9 cellular contexts compared by ENCODE assay signal in the genomic region with DNA sequence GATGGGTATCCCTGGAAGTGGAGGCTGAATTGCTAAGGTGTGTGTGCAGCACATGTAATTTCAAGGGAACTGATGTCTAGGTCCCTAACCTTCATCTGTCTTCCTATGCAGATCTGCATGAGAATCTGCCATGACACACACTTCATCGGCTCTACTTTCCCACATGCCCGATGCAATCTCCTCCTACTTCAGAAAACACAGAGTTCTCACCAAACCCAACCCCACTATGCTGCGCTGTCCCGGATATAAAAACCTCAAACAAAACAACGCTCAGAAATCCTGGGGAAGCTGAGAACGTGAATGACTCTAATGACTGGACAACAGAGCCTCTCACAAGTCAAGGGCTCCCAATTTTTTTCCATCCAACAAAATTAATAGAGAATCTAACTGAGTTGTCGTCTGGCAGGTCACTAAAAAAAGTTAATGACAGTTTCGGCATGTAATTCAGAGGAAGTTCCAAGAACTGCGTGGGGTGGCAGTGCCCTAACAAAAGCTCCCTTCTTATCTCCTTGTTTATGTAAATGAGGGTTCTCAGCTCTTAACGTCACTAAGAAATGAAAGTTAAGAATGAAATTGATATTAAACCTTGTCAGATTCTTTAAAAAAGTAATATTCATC. TPM values are rescaled to one million over a fixed set of nuclear protein-coding genes. Genes with fewer than 3 reads are reported as not detected.
A peak's percentile ranks its signal among the peaks of the same experiment; 100 is the strongest.
DNase-seq lines count a peak whose midpoint lies in the region; ATAC-seq and TF ChIP-seq lines count a peak whose summit lies in the region.
"Had no signal": no experiment of that assay in that cellular context is flagged by ENCODE, and none has a peak within 500 bp of the region (broad histone marks: within the 10 kb centered on the region; RNA-seq: fewer than 3 reads in every experiment).

No MANE protein-coding gene starts in this region.

- no peak overlapping the region for H2BK5ac ChIP-seq in mesenchymal stem cell (ENCODE audit: low read depth, low read length, poor library complexity, severe bottlenecking)

- peak overlapping the region; percentile 24 for H3K27ac Mint-ChIP-seq in CD4-positive, alpha-beta T cell
- H3K27ac Mint-ChIP-seq in activated CD4-positive, alpha-beta memory T cell treated with anti-CD3 and anti-CD28 coated beads, Interleukin-2, amount 10 ng/mL, durations not matched to agents 7 days and 5 days: peak overlapping the region; percentile 32

- H2BK120ac ChIP-seq in mesenchymal stem cell (ENCODE audit: low read depth, low read length): no peak overlapping the region

- peak; percentile 86 for ATAC-seq in CD4-positive, alpha-beta T cell (ENCODE audit: poor library complexity)

- no peak overlapping the region for H3K23ac ChIP-seq in mesenchymal stem cell (ENCODE audit: low read length in 2 of 2)

- no peak overlapping the region for H2BK12ac ChIP-seq in mesenchymal stem cell (ENCODE audit: low read length in 2 of 2)

- H3K9me3 ChIP-seq in CD4-positive, alpha-beta T cell (ENCODE audit: control insufficient read depth, low read length): no peaks in the 10 kb centered on the region
- H3K9me3 ChIP-seq in HAP-1: no peaks in the 10 kb centered on the region
- no peaks in the 10 kb centered on the region for H3K9me3 ChIP-seq in mesenchymal stem cell (ENCODE audit: control insufficient read depth, low read length)
- H3K9me3 ChIP-seq in sigmoid colon: no peaks in the 10 kb centered on the region

- H3K36me3 ChIP-seq in HAP-1 (replicated peaks) (no peaks in the 10 kb centered on the region), mesenchymal stem cell (ENCODE audit: control insufficient read depth in 1 of 2, insufficient read depth in 2 of 2, low read depth in 1 of 2, low read length in 2 of 2) (peaks cover 0 to 5% of the 10 kb centered on the region in 2 experiments), sigmoid colon (no peaks in the 10 kb centered on the region)

- H3K4me1 Mint-ChIP-seq in CD4-positive, alpha-beta T cell (ENCODE audit: low read depth): peaks cover 24% of the 10 kb centered on the region
- H3K4me1 Mint-ChIP-seq in activated CD4-positive, alpha-beta memory T cell treated with anti-CD3 and anti-CD28 coated beads, Interleukin-2, amount 10 ng/mL, durations not matched to agents 7 days and 5 days: peaks cover 15% of the 10 kb centered on the region

- H3K14ac ChIP-seq in mesenchymal stem cell (ENCODE audit: low read length in 2 of 2): no peak overlapping the region

- H3K4me3 ChIP-seq in HAP-1: peak overlapping the region; percentile 9
- no peak overlapping the region for H3K4me3 ChIP-seq in mesenchymal stem cell (ENCODE audit: insufficient read depth in 1 of 2, low read depth in 1 of 2, low read length in 2 of 2)
- no peak overlapping the region for H3K4me3 ChIP-seq in sigmoid colon
- H3K4me3 ChIP-seq: SK-N-MC had no signal

- CTCF ChIA-PET in CD4-positive, alpha-beta T cell (lab: Charles Lee): no interaction called here
- CTCF ChIA-PET in activated CD4-positive, alpha-beta memory T cell treated with anti-CD3 and anti-CD28 coated beads, Interleukin-2, amount 10 ng/mL, durations not matched to agents 7 days and 5 days (lab: Charles Lee): interaction anchor here (1.3 to 2.1 kb wide), 3 partner anchors 15 to 40 kb away, joined by 3 to 5 read pairs (median 3); no protein-coding TSS in a partner anchor

- no peak overlapping the region for H3K4ac ChIP-seq in mesenchymal stem cell (ENCODE audit: low read depth in 1 of 2, low read length in 2 of 2)

- no peak overlapping the region for H3K9ac ChIP-seq in mesenchymal stem cell (ENCODE audit: low read length)

- H2AFZ ChIP-seq in mesenchymal stem cell (ENCODE audit: low read depth, low read length): no peak overlapping the region

- no peak for TF ChIP-seq POLR2A in sigmoid colon (IDR thresholded peaks at IDR 0.05)

- intact Hi-C loops in CD4-positive, alpha-beta T cell (cut with DNase I, micrococcal nuclease): no loop called here
- intact Hi-C loops in sigmoid colon (cut with DNase I): no loop called here

- no peaks in the 10 kb centered on the region for H3K9me3 Mint-ChIP-seq in CD4-positive, alpha-beta T cell
- no peaks in the 10 kb centered on the region for H3K9me3 Mint-ChIP-seq in activated CD4-positive, alpha-beta memory T cell treated with anti-CD3 and anti-CD28 coated beads, Interleukin-2, amount 10 ng/mL, durations not matched to agents 7 days and 5 days

- H3K4me1 ChIP-seq in HAP-1: peaks cover 43% of the 10 kb centered on the region
- peaks cover 2% of the 10 kb centered on the region for H3K4me1 ChIP-seq in mesenchymal stem cell (ENCODE audit: control insufficient read depth, insufficient read depth, low read depth, low read length)
- H3K4me1 ChIP-seq in sigmoid colon: peaks cover 0 to 12% (median 6%) of the 10 kb centered on the region in 4 donors

- in situ Hi-C loops in HAP-1 (cut with MboI; ENCODE audit: low sequenced_read_pairs): no loop called here

- no peak overlapping the region for H3K27ac ChIP-seq in CD4-positive, alpha-beta T cell (ENCODE audit: low read depth, low read length)
- H3K27ac ChIP-seq in mesenchymal stem cell (ENCODE audit: low read length, poor library complexity, severe bottlenecking) (no peak overlapping the region), sigmoid colon (no peak overlapping the region)
- H3K27ac ChIP-seq: SK-N-MC had no signal

- peak in 2 of 10 experiments; percentile 8 to 9 for DNase-seq in CD4-positive, alpha-beta T cell
- DNase-seq in HAP-1 (ENCODE audit: low spot score in 2 of 2) (peak; percentile 49), mesenchymal stem cell (peak; percentile 62), epidermal melanocyte (ENCODE audit: insufficient read length, low spot score) (no peak), HK-2 (ENCODE audit: unreplicated experiment) (no peak), sigmoid colon (no peak), Ammon's horn (ENCODE audit: low spot score) (no peak)
- peak; percentile 43 for DNase-seq in activated CD4-positive, alpha-beta memory T cell treated with anti-CD3 and anti-CD28 coated beads, Interleukin-2, amount 10 ng/mL, durations not matched to agents 7 days and 5 days

- H3K27me3 Mint-ChIP-seq in CD4-positive, alpha-beta T cell: no peaks in the 10 kb centered on the region
- H3K27me3 Mint-ChIP-seq in activated CD4-positive, alpha-beta memory T cell treated with anti-CD3 and anti-CD28 coated beads, Interleukin-2, amount 10 ng/mL, durations not matched to agents 7 days and 5 days: no peaks in the 10 kb centered on the region

- peak overlapping the region; percentile 69 for H4K8ac ChIP-seq in mesenchymal stem cell (ENCODE audit: low read length)

- POLR2A ChIA-PET in CD4-positive, alpha-beta T cell (lab: Charles Lee): interaction anchor here (0.7 to 1.2 kb wide), 4 partner anchors 11 to 41 kb away, joined by 3 to 9 read pairs (median 4); a partner anchor contains a TSS
- POLR2A ChIA-PET in activated CD4-positive, alpha-beta memory T cell treated with anti-CD3 and anti-CD28 coated beads, Interleukin-2, amount 10 ng/mL, durations not matched to agents 7 days and 5 days (lab: Charles Lee): interaction anchor here (1.2 kb wide), 1 partner anchor 39 kb away, joined by 4 read pairs; a partner anchor contains a TSS

- no peak for TF ChIP-seq EP300 in sigmoid colon (IDR thresholded peaks at IDR 0.05)

- WGBS in mesenchymal stem cell: 58% methylated on average over 9 of the region's 10 CpGs
- WGBS in sigmoid colon, 2 donors: 51 to 56% methylated on average over 10 of the region's 10 CpGs

- no peak overlapping the region for H2AK5ac ChIP-seq in mesenchymal stem cell (ENCODE audit: low read length, severe bottlenecking)

- H3K36me3 Mint-ChIP-seq in CD4-positive, alpha-beta T cell (ENCODE audit: low read depth): peaks cover 5% of the 10 kb centered on the region
- no peaks in the 10 kb centered on the region for H3K36me3 Mint-ChIP-seq in activated CD4-positive, alpha-beta memory T cell treated with anti-CD3 and anti-CD28 coated beads, Interleukin-2, amount 10 ng/mL, durations not matched to agents 7 days and 5 days (ENCODE audit: low read depth)

- H3K27me3 ChIP-seq in CD4-positive, alpha-beta T cell (ENCODE audit: control insufficient read depth, insufficient read depth, low read length): no peaks in the 10 kb centered on the region
- H3K27me3 ChIP-seq in HAP-1 (ENCODE audit: low read depth): no peaks in the 10 kb centered on the region
- no peaks in the 10 kb centered on the region for H3K27me3 ChIP-seq in mesenchymal stem cell (ENCODE audit: control insufficient read depth in 1 of 2, insufficient read depth in 1 of 2, low read length in 2 of 2)
- H3K27me3 ChIP-seq in sigmoid colon: no peaks in the 10 kb centered on the region

- no peak overlapping the region for H2BK15ac ChIP-seq in mesenchymal stem cell (ENCODE audit: low read depth, poor library complexity, severe bottlenecking)

- no peak overlapping the region for H3K4me2 ChIP-seq in mesenchymal stem cell (ENCODE audit: low read length, poor library complexity, severe bottlenecking)

- H3K4me3 Mint-ChIP-seq in CD4-positive, alpha-beta T cell: peak overlapping the region; percentile 80
- peak overlapping the region; percentile 28 for H3K4me3 Mint-ChIP-seq in activated CD4-positive, alpha-beta memory T cell treated with anti-CD3 and anti-CD28 coated beads, Interleukin-2, amount 10 ng/mL, durations not matched to agents 7 days and 5 days

- H3K79me1 ChIP-seq in mesenchymal stem cell (replicated peaks; ENCODE audit: low read length, poor library complexity, severe bottlenecking): peaks cover 19% of the 10 kb centered on the region

- H3K18ac ChIP-seq in mesenchymal stem cell (ENCODE audit: low read depth in 1 of 2, low read length in 2 of 2): peak overlapping the region in 1 of 2 experiments; percentile 39

- no peak for TF ChIP-seq CTCF in CD4-positive, alpha-beta T cell (IDR thresholded peaks at IDR 0.05)
- TF ChIP-seq CTCF in sigmoid colon (IDR thresholded peaks at IDR 0.05): no peak

- no peak overlapping the region for H4K91ac ChIP-seq in mesenchymal stem cell (ENCODE audit: low read length)

RNA-seq across cellular contexts. Expression of a gene that starts 39.0 kb away (rescaled TPM):
- 10 to 100 TPM; 15.2 to 15.5 TPM for total RNA-seq in CD4-positive, alpha-beta T cell
- total RNA-seq in activated CD4-positive, alpha-beta memory T cell treated with anti-CD3 and anti-CD28 coated beads, Interleukin-2, amount 10 ng/mL, durations not matched to agents 7 days and 5 days: 10 to 100 TPM; 22.8 to 26.5 TPM
- polyA plus RNA-seq in mesenchymal stem cell (2013, experiment 1 of 2): 28.2 TPM
- polyA plus RNA-seq in mesenchymal stem cell (2013, experiment 2 of 2): 27.9 TPM
- total RNA-seq in sigmoid colon: 10 to 100 TPM; 23.5 to 26.9 (median 26.0) TPM
- 10 to 100 TPM; 24.1 to 45.1 (median 32.4) TPM for polyA plus RNA-seq in sigmoid colon

Comparison
In these comparisons a context has a peak if more than half of its experiments do, and no peak if none do; other contexts are left out.
1. DNase-seq: peak in HAP-1 (2 of 2), activated CD4-positive, alpha-beta memory T cell treated with anti-CD3 and anti-CD28 coated beads, Interleukin-2, amount 10 ng/mL, durations not matched to agents 7 days and 5 days (single experiment) and mesenchymal stem cell (single experiment); none in epidermal melanocyte (single experiment), HK-2 (single experiment), sigmoid colon (single experiment) and Ammon's horn (single experiment).